ENCODE assay signal across 16 cellular contexts in genomic region chr4:88533088-88533790, GRCh38. TPM values are rescaled to one million over a fixed set of nuclear protein-coding genes. Genes with fewer than 3 reads are reported as not detected.
A peak's percentile ranks its signal among the peaks of the same experiment; 100 is the strongest.
DNase-seq lines count a peak whose midpoint lies in the region; ATAC-seq, FAIRE-seq and TF ChIP-seq lines count a peak whose summit lies in the region.
"Had no signal": no experiment of that assay in that cellular context is flagged by ENCODE, and none has a peak within 500 bp of the region (broad histone marks: within the 10 kb centered on the region; RNA-seq: fewer than 3 reads in every experiment).

No MANE protein-coding gene starts in this region.

- peak overlapping the region; percentile 92 for H3K4me2 ChIP-seq in keratinocyte (ENCODE audit: control insufficient read depth, extremely low read depth, insufficient read depth, low read depth, low read length)
- H3K4me2 ChIP-seq: BLaER1 had no signal

- no peak for TF ChIP-seq CTCF in endodermal cell (conservative IDR thresholded peaks at IDR 0.05)
- no peak for TF ChIP-seq CTCF in keratinocyte (optimal IDR thresholded peaks at IDR 0.05 in 1 of 3, IDR thresholded peaks at IDR 0.05 in 1 of 3, conservative IDR thresholded peaks at IDR 0.05 in 1 of 3; ENCODE audit: extremely low read depth in 1 of 3, insufficient read depth in 2 of 3, low read length in 3 of 3)

- H3K4me3 Mint-ChIP-seq in endodermal cell = no peak overlapping the region

- H3K36me3 ChIP-seq in endodermal cell (ENCODE audit: control insufficient read depth, insufficient read depth, low read length) = no peaks in the 10 kb centered on the region
- no peaks in the 10 kb centered on the region for H3K36me3 ChIP-seq in keratinocyte (ENCODE audit: control insufficient read depth in 2 of 2, extremely low read depth in 1 of 2, insufficient read depth in 2 of 2, low read length in 2 of 2)
- H3K36me3 ChIP-seq: BLaER1, esophagus squamous epithelium, right lobe of liver had no signal

- 74 to 85% methylated on average over 4 to 6 of the region's 6 CpGs for WGBS in endodermal cell (ENCODE audit: insufficient coverage in 1 of 2, insufficient read length in 1 of 2), 2 experiments

- H4K20me1 ChIP-seq in keratinocyte (ENCODE audit: control insufficient read depth, extremely low read depth, insufficient read depth, low read length) = no peaks in the 10 kb centered on the region
- H4K20me1 ChIP-seq: BLaER1 had no signal

- H3K9ac ChIP-seq in endodermal cell (ENCODE audit: extremely low read depth, low read length, poor library complexity, severe bottlenecking) (no peak overlapping the region), keratinocyte (ENCODE audit: control insufficient read depth, extremely low read depth, insufficient read depth, low read length) (peak overlapping the region; percentile 79)
- H3K9ac ChIP-seq: BLaER1 had no signal

- no peaks in the 10 kb centered on the region for H3K27me3 ChIP-seq in endodermal cell (ENCODE audit: control insufficient read depth, insufficient read depth, low read length, poor library complexity, severe bottlenecking)
- no peaks in the 10 kb centered on the region for H3K27me3 ChIP-seq in keratinocyte (ENCODE audit: control insufficient read depth, extremely low read depth, insufficient read depth, low read length)
- H3K27me3 ChIP-seq: BLaER1, esophagus squamous epithelium, right lobe of liver had no signal

- H3K36me3 Mint-ChIP-seq in endodermal cell (ENCODE audit: low read depth) = no peaks in the 10 kb centered on the region

- no peaks in the 10 kb centered on the region for H3K9me1 ChIP-seq in keratinocyte (ENCODE audit: control insufficient read depth, extremely low read depth, insufficient read depth, low read length)

- no peaks in the 10 kb centered on the region for H3K27me3 Mint-ChIP-seq in endodermal cell (ENCODE audit: insufficient read depth)

- DNase-seq in Daoy (ENCODE audit: low read depth) (peak; percentile 13), RKO (ENCODE audit: low spot score) (peak; percentile 95), endodermal cell (peak; percentile 64), keratinocyte (ENCODE audit: low read depth, low spot score) (no peak), NCI-H2029 (lab: John Stamatoyannopoulos, UW) (no peak)
- DNase-seq: activated naive CD4-positive, alpha-beta T cell treated with anti-CD3 and anti-CD28 coated beads, Interleukin-2, amount 50 U/mL, for 16 hours; DND-41; esophagus squamous epithelium; NCI-H1930; right lobe of liver; SHP77; stimulated activated naive CD8-positive, alpha-beta T cell treated with anti-CD3 and anti-CD28 coated beads, Interleukin-15, Interleukin-2, amounts not matched to agents 100 U/mL and 50 U/mL, for 24 hours had no signal

- no peaks in the 10 kb centered on the region for H3K9me3 Mint-ChIP-seq in endodermal cell

- FAIRE-seq in keratinocyte (lab: Jason Lieb, UNC) = peak; percentile 78

- ATAC-seq in HG03159 (IDR thresholded peaks at IDR 0.05; ENCODE audit: unreplicated experiment) = no peak
- ATAC-seq in HG02938 (IDR thresholded peaks at IDR 0.05; ENCODE audit: unreplicated experiment) = no peak
- ATAC-seq in GM21528 (IDR thresholded peaks at IDR 0.05; ENCODE audit: low FRiP score, unreplicated experiment) = no peak
- ATAC-seq: right lobe of liver; stimulated activated naive CD8-positive, alpha-beta T cell treated with anti-CD3 and anti-CD28 coated beads, Interleukin-15, Interleukin-2, amounts not matched to agents 100 U/mL and 50 U/mL, for 24 hours had no signal

- peaks cover 10% of the 10 kb centered on the region for H3K4me1 Mint-ChIP-seq in endodermal cell

- peak overlapping the region; percentile 55 for H3K27ac Mint-ChIP-seq in endodermal cell

- peak overlapping the region; percentile 27 for H2AFZ ChIP-seq in keratinocyte (ENCODE audit: control insufficient read depth, low read length)

- H3K4me3 ChIP-seq in endodermal cell (ENCODE audit: low read length) (no peak overlapping the region), keratinocyte (ENCODE audit: control insufficient read depth in 2 of 3, extremely low read depth in 1 of 3, insufficient read depth in 2 of 3, low read depth in 1 of 3, low read length in 3 of 3) (peak overlapping the region in 2 of 3 experiments; percentile 36 to 74)
- H3K4me3 ChIP-seq: BLaER1, esophagus squamous epithelium, right lobe of liver had no signal

- peaks cover 39% of the 10 kb centered on the region for H3K79me2 ChIP-seq in keratinocyte (ENCODE audit: control insufficient read depth, insufficient read depth, low read length)

- H3K4me1 ChIP-seq in endodermal cell (ENCODE audit: control insufficient read depth, insufficient read depth, low read length) (no peaks in the 10 kb centered on the region), keratinocyte (ENCODE audit: control insufficient read depth, extremely low read depth, insufficient read depth, low read length) (peaks cover 40% of the 10 kb centered on the region)
- H3K4me1 ChIP-seq: BLaER1, right lobe of liver had no signal

- H3K27ac ChIP-seq in endodermal cell (ENCODE audit: low read depth, low read length) (no peak overlapping the region), keratinocyte (ENCODE audit: control insufficient read depth, insufficient read depth, low read length) (peak overlapping the region; percentile 99)
- H3K27ac ChIP-seq: BLaER1, right lobe of liver had no signal

- H3K9me3 ChIP-seq in endodermal cell (ENCODE audit: control insufficient read depth, low read length) (no peaks in the 10 kb centered on the region), keratinocyte (ENCODE audit: control insufficient read depth, low read depth, low read length) (no peaks in the 10 kb centered on the region)
- H3K9me3 ChIP-seq: BLaER1, esophagus squamous epithelium, right lobe of liver had no signal

- dilution Hi-C loops in keratinocyte (cut with MboI; ENCODE audit: extremely low pct_ligation_motif_present, low sequenced_read_pairs) = no loop called here

RNA-seq across cellular contexts. Expression of gene PYURF, which starts 9.7 kb away (rescaled TPM):
- total RNA-seq in Daoy (2014; rRNA removed; shearing (Covaris generic)) = 60.3 and 70.3 TPM in 2 replicates
- 10 to 100 TPM; 47.8 to 58.3 TPM for total RNA-seq in endodermal cell
- polyA plus RNA-seq in endodermal cell (2013, experiment 1 of 2) = 82.1 TPM
- polyA plus RNA-seq in endodermal cell (2013, experiment 2 of 2) = 79.4 TPM
- polyA plus RNA-seq in keratinocyte = 55.4 to 95.6 TPM (median 71.5 TPM) in 3 replicates
- 38.6 TPM for polyA plus RNA-seq in keratinocyte (2011; ENCODE audit: low read depth)
- 54.2 and 62.1 TPM in 2 replicates for polyA plus RNA-seq in keratinocyte (2011; cell fraction: cytosol; rRNA removed)
- 17.6 and 18.5 TPM in 2 replicates for polyA plus RNA-seq in keratinocyte (2011; cell fraction: nucleus; rRNA removed)
- 74.1 and 76.1 TPM in 2 replicates for polyA plus RNA-seq in keratinocyte (2012; ENCODE audit: low replicate concordance)
- 11.0 to 19.9 TPM (median 16.2 TPM) in 3 replicates for polyA minus RNA-seq in keratinocyte
- polyA minus RNA-seq in keratinocyte (2011; cell fraction: cytosol; rRNA and poly(A)+ RNA removed) = 26.9 TPM
- polyA minus RNA-seq in keratinocyte (2011; cell fraction: nucleus; rRNA and poly(A)+ RNA removed) = 7.2 and 10.2 TPM in 2 replicates

RNA-seq across cellular contexts. Expression of gene HERC3, which starts 59.0 kb away (rescaled TPM):
- total RNA-seq in Daoy (2014; rRNA removed; shearing (Covaris generic)) = 1.8 and 2.3 TPM in 2 replicates
- total RNA-seq in endodermal cell = 1 to 10 TPM; 4.4 to 5.9 TPM
- polyA plus RNA-seq in endodermal cell (2013, experiment 1 of 2) = 5.5 TPM
- polyA plus RNA-seq in endodermal cell (2013, experiment 2 of 2) = 5.8 TPM
- 24.8 to 26.6 TPM (median 26.3 TPM) in 3 replicates for polyA plus RNA-seq in keratinocyte
- 10.8 TPM for polyA plus RNA-seq in keratinocyte (2011; ENCODE audit: low read depth)
- 12.7 and 23.9 TPM in 2 replicates for polyA plus RNA-seq in keratinocyte (2011; cell fraction: cytosol; rRNA removed)
- polyA plus RNA-seq in keratinocyte (2011; cell fraction: nucleus; rRNA removed) = 40.0 and 44.5 TPM in 2 replicates
- 18.3 and 18.8 TPM in 2 replicates for polyA plus RNA-seq in keratinocyte (2012; ENCODE audit: low replicate concordance)
- 19.3 to 59.5 TPM (median 46.1 TPM) in 3 replicates for polyA minus RNA-seq in keratinocyte
- 14.4 TPM for polyA minus RNA-seq in keratinocyte (2011; cell fraction: cytosol; rRNA and poly(A)+ RNA removed)
- 48.5 and 93.5 TPM in 2 replicates for polyA minus RNA-seq in keratinocyte (2011; cell fraction: nucleus; rRNA and poly(A)+ RNA removed)

Comparison
In these comparisons a context has a peak if more than half of its experiments do, and no peak if none do; other contexts are left out.
1. DNase-seq: peak in Daoy (single experiment), RKO (single experiment) and endodermal cell (single experiment); none in keratinocyte (single experiment) and NCI-H2029 (single experiment).